ENCODE assay signal across 22 cellular contexts in the genomic region with DNA sequence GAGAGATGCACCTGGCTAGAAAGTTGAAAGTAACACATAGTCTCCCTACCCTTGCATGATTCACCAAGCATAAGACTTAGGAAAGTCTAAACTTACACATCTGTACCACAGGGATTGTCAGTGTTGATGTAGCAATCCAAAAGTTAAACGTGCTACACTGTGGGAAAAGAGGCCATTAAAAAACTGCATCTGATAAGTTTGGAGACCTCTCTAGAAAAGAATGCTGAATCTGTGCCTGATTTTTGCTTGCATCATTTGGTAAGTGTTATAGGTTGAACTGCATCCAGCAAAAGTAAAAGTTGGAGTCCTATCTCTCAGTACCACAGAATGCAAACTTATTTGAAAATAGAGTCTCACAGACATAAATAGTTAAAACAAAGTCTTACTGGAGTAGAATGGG.
"Had no signal": no experiment of that assay in that cellular context is flagged by ENCODE, and none has a peak within 500 bp of the region (broad histone marks: within the 10 kb centered on the region; RNA-seq: fewer than 3 reads in every experiment).

No MANE protein-coding gene starts in this region.

- H3K4me1 ChIP-seq: colonic mucosa, esophagus muscularis mucosa, lower lobe of right lung, prostate gland, right atrium auricular region, stomach, thyroid gland had no signal

- H3K36me3 ChIP-seq: colonic mucosa, esophagus muscularis mucosa, lower lobe of right lung, prostate gland, right atrium auricular region, stomach, thyroid gland had no signal

- H3K27me3 Mint-ChIP-seq: dendritic cell treated with granulocyte-macrophage colony-stimulating factor and Interleukin-4, amounts not matched to agents 40 ng/mL and 50 ng/mL, for 4 days; type B pancreatic cell had no signal

- H3K4me3 ChIP-seq: colonic mucosa, esophagus muscularis mucosa, lower lobe of right lung, prostate gland, right atrium auricular region, stomach, thyroid gland had no signal

- DNase-seq: colonic mucosa; effector memory CD4-positive, alpha-beta T cell; foreskin melanocyte; left ventricle myocardium superior; lower lobe of right lung; naive thymus-derived CD8-positive, alpha-beta T cell; nephron progenitor cell; nucleus accumbens; stimulated activated CD4-positive, alpha-beta T cell treated with anti-CD3 and anti-CD28 coated beads, Interleukin-2, amount 100 ng/mL, for 24 hours; stimulated activated CD4-positive, alpha-beta T cell treated with anti-CD3 and anti-CD28 coated beads, Interleukin-4, amount 100 ng/mL, for 24 hours; stimulated activated naive CD4-positive, alpha-beta T cell treated with Interleukin-2 at 50 U/mL for 16 hours; stomach; thyroid gland had no signal

- H3K27ac Mint-ChIP-seq: dendritic cell treated with granulocyte-macrophage colony-stimulating factor and Interleukin-4, amounts not matched to agents 40 ng/mL and 50 ng/mL, for 4 days; naive thymus-derived CD8-positive, alpha-beta T cell; nephron progenitor cell; stimulated activated effector memory CD8-positive, alpha-beta T cell treated with anti-CD3 and anti-CD28 coated beads, Interleukin-12 subunit alpha, Interleukin-12 subunit beta, amount 100 ng/mL, for 72 hours; type B pancreatic cell had no signal

- H3K9me3 ChIP-seq: colonic mucosa, esophagus muscularis mucosa, lower lobe of right lung, prostate gland, right atrium auricular region, stomach, thyroid gland had no signal

- H3K27me3 ChIP-seq: colonic mucosa, esophagus muscularis mucosa, right atrium auricular region, stomach, thyroid gland had no signal

- ATAC-seq: lower lobe of right lung; naive thymus-derived CD8-positive, alpha-beta T cell; sciatic nerve; stimulated activated effector memory CD8-positive, alpha-beta T cell treated with anti-CD3 and anti-CD28 coated beads, Interleukin-12 subunit alpha, Interleukin-12 subunit beta, amount 100 ng/mL, for 72 hours had no signal

- H3K4me3 Mint-ChIP-seq: dendritic cell treated with granulocyte-macrophage colony-stimulating factor and Interleukin-4, amounts not matched to agents 40 ng/mL and 50 ng/mL, for 4 days; naive thymus-derived CD8-positive, alpha-beta T cell; nephron progenitor cell; stimulated activated effector memory CD8-positive, alpha-beta T cell treated with anti-CD3 and anti-CD28 coated beads, Interleukin-12 subunit alpha, Interleukin-12 subunit beta, amount 100 ng/mL, for 72 hours; type B pancreatic cell had no signal

- H3K36me3 Mint-ChIP-seq: naive thymus-derived CD8-positive, alpha-beta T cell; stimulated activated effector memory CD8-positive, alpha-beta T cell treated with anti-CD3 and anti-CD28 coated beads, Interleukin-12 subunit alpha, Interleukin-12 subunit beta, amount 100 ng/mL, for 72 hours; type B pancreatic cell had no signal

- H3K9me3 Mint-ChIP-seq: dendritic cell treated with granulocyte-macrophage colony-stimulating factor and Interleukin-4, amounts not matched to agents 40 ng/mL and 50 ng/mL, for 4 days; nephron progenitor cell; type B pancreatic cell had no signal

- H3K27ac ChIP-seq: colonic mucosa, esophagus muscularis mucosa, lower lobe of right lung, prostate gland, right atrium auricular region, stomach, thyroid gland had no signal

- H3K4me1 Mint-ChIP-seq: naive thymus-derived CD8-positive, alpha-beta T cell; nephron progenitor cell; stimulated activated effector memory CD8-positive, alpha-beta T cell treated with anti-CD3 and anti-CD28 coated beads, Interleukin-12 subunit alpha, Interleukin-12 subunit beta, amount 100 ng/mL, for 72 hours had no signal

- FAIRE-seq: endothelial cell of umbilical vein, keratinocyte had no signal
